ENCODE assay signal across 1 cellular context in the genomic region with DNA sequence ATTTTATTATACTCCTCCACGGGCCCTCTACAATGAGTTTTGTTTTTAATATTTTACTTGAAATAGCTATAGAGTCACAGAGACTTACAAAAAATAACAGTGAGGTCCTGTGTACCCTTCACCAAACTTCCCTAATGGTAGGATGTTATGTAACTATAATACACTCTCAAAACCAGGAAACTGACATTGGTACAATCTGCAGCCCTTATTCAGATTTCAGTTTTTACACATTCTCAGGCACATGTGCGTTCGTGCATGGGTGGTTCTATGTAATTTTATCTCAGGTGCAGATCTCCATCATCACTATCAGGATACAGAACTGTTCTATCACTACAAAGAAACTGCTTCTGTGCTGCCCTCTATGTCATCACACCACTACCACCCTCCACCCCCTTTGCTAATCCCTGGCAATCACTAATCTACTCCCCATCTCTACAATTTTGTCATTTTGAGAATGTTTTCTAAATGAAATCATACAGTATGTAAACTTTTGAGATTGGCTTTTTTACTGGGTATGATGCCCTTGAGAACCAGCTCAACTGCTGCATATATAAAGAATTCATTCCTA.
TF ChIP-seq lines count a peak whose summit lies in the region.

No MANE protein-coding gene starts in this region.

TF ChIP-seq in HepG2, 621 proteins besides CTCF, POLR2A, EP300 and RAD21:
- TF ChIP-seq ZNF333 (CRISPR knock-in tag; IDR thresholded peaks at IDR 0.05; ENCODE audit: borderline replicate concordance) (no peak), HHEX (CRISPR knock-in tag; IDR thresholded peaks at IDR 0.05) (no peak), IKZF4 (CRISPR knock-in tag; IDR thresholded peaks at IDR 0.05; ENCODE audit: borderline replicate concordance, low read depth, not compliant biosample characterization) (no peak), ZMYM4 (CRISPR knock-in tag; IDR thresholded peaks at IDR 0.05) (no peak), ZFP36 (IDR thresholded peaks at IDR 0.05; ENCODE audit: borderline replicate concordance, low read depth, low read length, partially characterized antibody) (no peak), ZFP91 (CRISPR knock-in tag; IDR thresholded peaks at IDR 0.05; ENCODE audit: borderline replicate concordance) (no peak), ZFP82 (CRISPR knock-in tag; IDR thresholded peaks at IDR 0.05; ENCODE audit: borderline replicate concordance) (no peak), JUNB (CRISPR knock-in tag; IDR thresholded peaks at IDR 0.05; ENCODE audit: borderline replicate concordance) (no peak), MEF2D (CRISPR knock-in tag; IDR thresholded peaks at IDR 0.05) (no peak), ARNTL (CRISPR knock-in tag; IDR thresholded peaks at IDR 0.05) (no peak)
- TF ChIP-seq, protein P1, sequence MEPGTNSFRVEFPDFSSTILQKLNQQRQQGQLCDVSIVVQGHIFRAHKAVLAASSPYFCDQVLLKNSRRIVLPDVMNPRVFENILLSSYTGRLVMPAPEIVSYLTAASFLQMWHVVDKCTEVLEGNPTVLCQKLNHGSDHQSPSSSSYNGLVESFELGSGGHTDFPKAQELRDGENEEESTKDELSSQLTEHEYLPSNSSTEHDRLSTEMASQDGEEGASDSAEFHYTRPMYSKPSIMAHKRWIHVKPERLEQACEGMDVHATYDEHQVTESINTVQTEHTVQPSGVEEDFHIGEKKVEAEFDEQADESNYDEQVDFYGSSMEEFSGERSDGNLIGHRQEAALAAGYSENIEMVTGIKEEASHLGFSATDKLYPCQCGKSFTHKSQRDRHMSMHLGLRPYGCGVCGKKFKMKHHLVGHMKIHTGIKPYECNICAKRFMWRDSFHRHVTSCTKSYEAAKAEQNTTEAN (CRISPR knock-in tag; conservative IDR thresholded peaks at IDR 0.05), result no peak
